In the genomic region with DNA sequence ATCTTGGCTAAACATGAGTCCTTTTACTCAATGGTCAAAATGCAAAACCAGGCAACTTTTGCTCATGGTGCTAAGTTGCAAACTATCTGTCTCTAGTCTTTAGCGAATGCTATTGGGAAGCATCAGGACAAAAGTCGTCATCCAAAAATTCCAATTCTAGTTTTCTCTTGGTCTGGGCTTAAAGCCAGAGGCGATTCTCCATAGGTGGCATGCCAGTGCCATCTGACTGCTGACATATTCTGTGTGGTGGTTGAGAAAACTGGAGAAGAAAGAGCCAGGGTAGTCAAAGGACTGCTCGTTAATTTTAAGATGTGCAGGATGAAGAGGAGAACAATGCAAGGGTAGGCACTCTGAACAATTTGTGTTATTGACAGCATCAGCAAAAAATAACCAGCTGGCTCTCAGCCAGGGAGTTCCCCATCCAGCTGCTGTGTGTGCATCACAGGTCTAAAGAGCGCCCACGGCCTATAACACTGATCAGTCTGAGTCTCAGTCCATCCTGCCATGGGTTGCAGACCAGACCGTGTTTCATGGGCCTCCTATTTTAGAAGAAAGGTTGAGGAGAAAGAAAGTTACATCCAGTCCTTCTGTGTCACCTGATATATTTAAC, we compare ENCODE assay signal across 13 cellular contexts.
DNase-seq lines count a peak whose midpoint lies in the region; ATAC-seq, FAIRE-seq and TF ChIP-seq lines count a peak whose summit lies in the region.
"Had no signal": no experiment of that assay in that cellular context is flagged by ENCODE, and none has a peak within 500 bp of the region (broad histone marks: within the 10 kb centered on the region; RNA-seq: fewer than 3 reads in every experiment).

No MANE protein-coding gene starts in this region.

- no peaks in the 10 kb centered on the region for H3K9me3 ChIP-seq in GM12878 (replicated peaks; ENCODE audit: control insufficient read depth, insufficient read depth, low read length)
- H3K9me3 ChIP-seq: right lobe of liver, thoracic aorta had no signal

- H3K4me3 Mint-ChIP-seq in stimulated activated naive CD8-positive, alpha-beta T cell treated with anti-CD3 and anti-CD28 coated beads, Interleukin-15, amount 100 ng/mL, for 72 hours = no peak overlapping the region
- H3K4me3 Mint-ChIP-seq: CD14-positive monocyte had no signal

- H3K36me3 ChIP-seq in GM12878 (ENCODE audit: control insufficient read depth in 2 of 2, insufficient read depth in 2 of 2, low read length in 1 of 2) = no peaks in the 10 kb centered on the region
- H3K36me3 ChIP-seq: right lobe of liver, thoracic aorta had no signal

- H3K27me3 ChIP-seq in GM12878 (replicated peaks in 1 of 2; ENCODE audit: control insufficient read depth in 2 of 2, insufficient read depth in 2 of 2, low read length in 1 of 2) = no peaks in the 10 kb centered on the region; a peak in 2 of 4 replicates
- H3K27me3 ChIP-seq: right lobe of liver had no signal

- no peaks in the 10 kb centered on the region for H3K27me3 Mint-ChIP-seq in stimulated activated naive CD8-positive, alpha-beta T cell treated with anti-CD3 and anti-CD28 coated beads, Interleukin-15, amount 100 ng/mL, for 72 hours

- no peak for TF ChIP-seq POLR2A in GM12878 (IDR thresholded peaks at IDR 0.05; ENCODE audit: low read depth, low read length)

- no peaks in the 10 kb centered on the region for H3K79me2 ChIP-seq in GM12878 (ENCODE audit: control insufficient read depth, insufficient read depth, low read length)

- H3K4me1 ChIP-seq in GM12878 (ENCODE audit: control insufficient read depth, insufficient read depth, low read length) = no peaks in the 10 kb centered on the region

- peak; percentile 77 for ATAC-seq in GM12878
- ATAC-seq in stimulated activated naive CD8-positive, alpha-beta T cell treated with anti-CD3 and anti-CD28 coated beads, Interleukin-15, amount 100 ng/mL, for 72 hours = peak; percentile 39
- ATAC-seq in GM21576 (IDR thresholded peaks at IDR 0.05; ENCODE audit: unreplicated experiment) = no peak
- ATAC-seq: left colon had no signal

- H3K27ac Mint-ChIP-seq in stimulated activated naive CD8-positive, alpha-beta T cell treated with anti-CD3 and anti-CD28 coated beads, Interleukin-15, amount 100 ng/mL, for 72 hours = no peak overlapping the region
- H3K27ac Mint-ChIP-seq: CD14-positive monocyte had no signal

- no peak overlapping the region for H3K27ac ChIP-seq in GM12878 (ENCODE audit: control insufficient read depth, insufficient read depth)
- H3K27ac ChIP-seq: right lobe of liver, thoracic aorta had no signal

- no peaks in the 10 kb centered on the region for H4K20me1 ChIP-seq in GM12878 (ENCODE audit: control insufficient read depth, insufficient read depth)

- no peak overlapping the region for H3K9ac ChIP-seq in GM12878 (ENCODE audit: control insufficient read depth, insufficient read depth, low read length)

- SMC1A ChIA-PET in GM12878 (lab: Charles Lee; ENCODE audit: uncharacterized antibody, unreplicated experiment) = interaction anchor here (0.6 to 1.2 kb wide), 3 partner anchors 22 to 457 kb away, joined by 3 to 4 read pairs (median 4); no protein-coding TSS in a partner anchor

- RAD21 ChIA-PET in GM12878 (lab: Charles Lee; ENCODE audit: unreplicated experiment) = interaction anchor here (0.6 to 1.3 kb wide), 3 partner anchors 13 to 459 kb away, joined by 3 read pairs; no protein-coding TSS in a partner anchor

- POLR2A ChIA-PET in GM12878 (lab: Charles Lee) = no interaction called here

- peaks cover 51% of the 10 kb centered on the region for H3K4me1 Mint-ChIP-seq in stimulated activated naive CD8-positive, alpha-beta T cell treated with anti-CD3 and anti-CD28 coated beads, Interleukin-15, amount 100 ng/mL, for 72 hours

- no peak for TF ChIP-seq EP300 in GM12878 (IDR thresholded peaks at IDR 0.05; ENCODE audit: borderline replicate concordance in 1 of 2, control insufficient read depth in 1 of 2, low read depth in 2 of 2, low read length in 2 of 2)

- CTCF ChIA-PET in GM12878 (lab: Yijun Ruan, JAX) = interaction anchor here (1.0 to 12.1 kb wide), 6 partner anchors 8 to 463 kb away, joined by 5 to 133 read pairs (median 6); no protein-coding TSS in a partner anchor

- H3K9me3 Mint-ChIP-seq in stimulated activated naive CD8-positive, alpha-beta T cell treated with anti-CD3 and anti-CD28 coated beads, Interleukin-15, amount 100 ng/mL, for 72 hours = no peaks in the 10 kb centered on the region

- no TSS peak for BruUV-seq in GM12878 (replicated peaks; lab: Mats Ljungman, UMichigan)

- TF ChIP-seq RAD21 in GM12878 (IDR thresholded peaks at IDR 0.05; ENCODE audit: insufficient read depth, low read depth, low read length) = no peak

- DNase-seq in activated T-cell treated with anti-CD3 and anti-CD28 coated beads for 24 hours (ENCODE audit: low read depth) (peak; percentile 13), NAMALWA (ENCODE audit: low spot score) (peak; percentile 49), GM12878 (ENCODE audit: low read depth, low spot score) (peak; percentile 30), mesenteric fat pad (ENCODE audit: low spot score) (no peak), epidermal melanocyte (ENCODE audit: insufficient read length, low spot score) (no peak)
- no peak for DNase-seq in activated T-cell treated with anti-CD3 and anti-CD28 coated beads, Interleukin-2, amount 50 U/mL, for 1 hour
- peak; percentile 16 to 23 for DNase-seq in stimulated activated naive CD8-positive, alpha-beta T cell treated with anti-CD3 and anti-CD28 coated beads, Interleukin-15, amount 100 ng/mL, for 72 hours
- DNase-seq: activated CD8-positive, alpha-beta memory T cell treated with anti-CD3 and anti-CD28 coated beads for 24 hours had no signal

- no peak for TF ChIP-seq CTCF in GM12878 (IDR thresholded peaks at IDR 0.05 in 2 of 3, conservative IDR thresholded peaks at IDR 0.05 in 1 of 3; ENCODE audit: control insufficient read depth in 2 of 3, extremely low read depth in 1 of 3, insufficient read depth in 1 of 3, low read depth in 3 of 3, low read length in 3 of 3)

- WGBS in GM12878 (ENCODE audit: insufficient coverage, insufficient replicate concordance, low lambda C conversion rate, missing lambda C conversion rate) = 33% methylated on average over 7 of the region's 7 CpGs

- intact Hi-C loops in GM12878 (cut with micrococcal nuclease; ENCODE audit: unreplicated experiment) = no loop called here

- FAIRE-seq in GM12878 (lab: Jason Lieb, UNC) = no peak

- no peak overlapping the region for H2AFZ ChIP-seq in GM12878 (ENCODE audit: control insufficient read depth, low read depth, low read length)

- no peak overlapping the region for H3K4me2 ChIP-seq in GM12878 (ENCODE audit: control insufficient read depth, insufficient read depth)

- in situ Hi-C loops in GM12878 (cut with MboI) = no loop called here

- H3K4me3 ChIP-seq in GM12878 = no peak overlapping the region
- H3K4me3 ChIP-seq: right lobe of liver, thoracic aorta had no signal

TF ChIP-seq in GM12878, 131 proteins besides CTCF, POLR2A, EP300 and RAD21:
- TF ChIP-seq PML (IDR thresholded peaks at IDR 0.05; ENCODE audit: low read length) (no peak), YBX1 (IDR thresholded peaks at IDR 0.05) (no peak), IRF4 (IDR thresholded peaks at IDR 0.05; ENCODE audit: low read depth, low read length) (no peak), EGR1 (IDR thresholded peaks at IDR 0.05; ENCODE audit: borderline replicate concordance in 1 of 2, low read depth in 2 of 2, low read length in 2 of 2) (no peak), TCF12 (IDR thresholded peaks at IDR 0.05; ENCODE audit: low read depth, low read length) (peak; percentile 64; the same call in 1 of the 2 replicates), IKZF2 (IDR thresholded peaks at IDR 0.05) (no peak), TAF1 (IDR thresholded peaks at IDR 0.05; ENCODE audit: borderline replicate concordance, low read depth, low read length) (no peak)
- TF ChIP-seq, protein P1, sequence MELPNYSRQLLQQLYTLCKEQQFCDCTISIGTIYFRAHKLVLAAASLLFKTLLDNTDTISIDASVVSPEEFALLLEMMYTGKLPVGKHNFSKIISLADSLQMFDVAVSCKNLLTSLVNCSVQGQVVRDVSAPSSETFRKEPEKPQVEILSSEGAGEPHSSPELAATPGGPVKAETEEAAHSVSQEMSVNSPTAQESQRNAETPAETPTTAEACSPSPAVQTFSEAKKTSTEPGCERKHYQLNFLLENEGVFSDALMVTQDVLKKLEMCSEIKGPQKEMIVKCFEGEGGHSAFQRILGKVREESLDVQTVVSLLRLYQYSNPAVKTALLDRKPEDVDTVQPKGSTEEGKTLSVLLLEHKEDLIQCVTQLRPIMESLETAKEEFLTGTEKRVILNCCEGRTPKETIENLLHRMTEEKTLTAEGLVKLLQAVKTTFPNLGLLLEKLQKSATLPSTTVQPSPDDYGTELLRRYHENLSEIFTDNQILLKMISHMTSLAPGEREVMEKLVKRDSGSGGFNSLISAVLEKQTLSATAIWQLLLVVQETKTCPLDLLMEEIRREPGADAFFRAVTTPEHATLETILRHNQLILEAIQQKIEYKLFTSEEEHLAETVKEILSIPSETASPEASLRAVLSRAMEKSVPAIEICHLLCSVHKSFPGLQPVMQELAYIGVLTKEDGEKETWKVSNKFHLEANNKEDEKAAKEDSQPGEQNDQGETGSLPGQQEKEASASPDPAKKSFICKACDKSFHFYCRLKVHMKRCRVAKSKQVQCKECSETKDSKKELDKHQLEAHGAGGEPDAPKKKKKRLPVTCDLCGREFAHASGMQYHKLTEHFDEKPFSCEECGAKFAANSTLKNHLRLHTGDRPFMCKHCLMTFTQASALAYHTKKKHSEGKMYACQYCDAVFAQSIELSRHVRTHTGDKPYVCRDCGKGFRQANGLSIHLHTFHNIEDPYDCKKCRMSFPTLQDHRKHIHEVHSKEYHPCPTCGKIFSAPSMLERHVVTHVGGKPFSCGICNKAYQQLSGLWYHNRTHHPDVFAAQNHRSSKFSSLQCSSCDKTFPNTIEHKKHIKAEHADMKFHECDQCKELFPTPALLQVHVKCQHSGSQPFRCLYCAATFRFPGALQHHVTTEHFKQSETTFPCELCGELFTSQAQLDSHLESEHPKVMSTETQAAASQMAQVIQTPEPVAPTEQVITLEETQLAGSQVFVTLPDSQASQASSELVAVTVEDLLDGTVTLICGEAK (IDR thresholded peaks at IDR 0.05; ENCODE audit: borderline replicate concordance) = no peak
- TF ChIP-seq, protein P2, sequence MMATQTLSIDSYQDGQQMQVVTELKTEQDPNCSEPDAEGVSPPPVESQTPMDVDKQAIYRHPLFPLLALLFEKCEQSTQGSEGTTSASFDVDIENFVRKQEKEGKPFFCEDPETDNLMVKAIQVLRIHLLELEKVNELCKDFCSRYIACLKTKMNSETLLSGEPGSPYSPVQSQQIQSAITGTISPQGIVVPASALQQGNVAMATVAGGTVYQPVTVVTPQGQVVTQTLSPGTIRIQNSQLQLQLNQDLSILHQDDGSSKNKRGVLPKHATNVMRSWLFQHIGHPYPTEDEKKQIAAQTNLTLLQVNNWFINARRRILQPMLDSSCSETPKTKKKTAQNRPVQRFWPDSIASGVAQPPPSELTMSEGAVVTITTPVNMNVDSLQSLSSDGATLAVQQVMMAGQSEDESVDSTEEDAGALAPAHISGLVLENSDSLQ (IDR thresholded peaks at IDR 0.05) = 0 out of 2 replicates have a peak, but pooled peaks have one; percentile 15

Comparison
In these comparisons a context has a peak if more than half of its experiments do, and no peak if none do; other contexts are left out.
1. DNase-seq: peak in activated T-cell treated with anti-CD3 and anti-CD28 coated beads for 24 hours (single experiment), NAMALWA (single experiment), GM12878 (single experiment) and stimulated activated naive CD8-positive, alpha-beta T cell treated with anti-CD3 and anti-CD28 coated beads, Interleukin-15, amount 100 ng/mL, for 72 hours (2 of 2); none in activated T-cell treated with anti-CD3 and anti-CD28 coated beads, Interleukin-2, amount 50 U/mL, for 1 hour (single experiment), mesenteric fat pad (single experiment) and epidermal melanocyte (single experiment).